10 cellular contexts compared by ENCODE assay signal in the genomic region with DNA sequence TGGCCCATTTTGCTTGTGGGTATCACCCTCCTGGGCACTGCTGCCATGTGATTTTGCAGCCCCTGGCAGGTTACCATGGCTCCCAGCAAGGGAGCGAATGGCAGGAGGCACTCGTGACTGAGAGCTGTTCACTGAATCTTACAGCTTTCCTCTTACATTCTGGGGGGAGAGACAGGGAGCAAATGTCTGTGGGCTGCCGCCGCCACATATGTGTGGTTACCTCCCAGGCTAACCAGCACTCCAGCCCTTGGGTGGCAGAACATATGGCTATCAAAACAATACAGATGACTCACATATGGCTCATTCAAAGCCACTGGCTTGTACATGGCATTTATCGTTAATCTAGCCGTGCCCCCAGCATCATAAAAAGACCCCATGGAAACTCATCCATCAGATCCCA. TPM values are rescaled to one million over a fixed set of nuclear protein-coding genes. Genes with fewer than 3 reads are reported as not detected.
DNase-seq lines count a peak whose midpoint lies in the region; TF ChIP-seq lines count a peak whose summit lies in the region.
"Had no signal": no experiment of that assay in that cellular context is flagged by ENCODE, and none has a peak within 500 bp of the region (broad histone marks: within the 10 kb centered on the region; RNA-seq: fewer than 3 reads in every experiment).

No MANE protein-coding gene starts in this region.

- DNase-seq in G401 (ENCODE audit: low spot score) (peak; percentile 49), NCI-H524 (lab: John Stamatoyannopoulos, UW) (peak; percentile 99 to 100), choroid plexus epithelial cell (ENCODE audit: low read depth) (peak; percentile 53), posterior cingulate gyrus (peak in 9 of 10 donors; percentile 28 to 93 (median 53)), T-helper 9 cell (no peak), NCI-H1436 (lab: John Stamatoyannopoulos, UW) (no peak), SIG-M5 (lab: John Stamatoyannopoulos, UW) (no peak), GM19238 (ENCODE audit: insufficient read length, low spot score) (no peak)
- DNase-seq: erythroblast, NCI-H1417 had no signal

- H3K4me3 ChIP-seq in choroid plexus epithelial cell (ENCODE audit: low read depth, low read length), result no peak overlapping the region

- no peak for TF ChIP-seq CTCF in choroid plexus epithelial cell (conservative IDR thresholded peaks at IDR 0.05; ENCODE audit: low read depth, low read length)

- in situ Hi-C loops in G401 (cut with HindIII; ENCODE audit: low sequenced_read_pairs), result no loop called here

- intact Hi-C loops in posterior cingulate gyrus (cut with DNase I), result no loop called here

RNA-seq across cellular contexts. Expression of a gene that starts 19.8 kb away (rescaled TPM):
- total RNA-seq in G401 (2014; rRNA removed; shearing (Covaris generic)), result 125 and 154 TPM in 2 replicates

RNA-seq across cellular contexts. Expression of a gene that starts 20.0 kb away (rescaled TPM):
- total RNA-seq in G401 (2014; rRNA removed; shearing (Covaris generic)), result 10.7 and 13.7 TPM in 2 replicates

Comparison
In these comparisons a context has a peak if more than half of its experiments do, and no peak if none do; other contexts are left out.
1. DNase-seq: peak in G401 (single experiment), NCI-H524 (2 of 2), choroid plexus epithelial cell (single experiment) and posterior cingulate gyrus (9 of 10); none in T-helper 9 cell (single experiment), NCI-H1436 (single experiment), SIG-M5 (single experiment) and GM19238 (single experiment).